Comparison of ENCODE assay signal across 1 cellular context in genomic region chr9:123347289-123348060, GRCh38.
TF ChIP-seq lines count a peak whose summit lies in the region.

No MANE protein-coding gene starts in this region.

TF ChIP-seq in neural cell, 6 proteins besides CTCF, POLR2A, EP300 and RAD21 (continued from another document):
- TF ChIP-seq, protein P1, sequence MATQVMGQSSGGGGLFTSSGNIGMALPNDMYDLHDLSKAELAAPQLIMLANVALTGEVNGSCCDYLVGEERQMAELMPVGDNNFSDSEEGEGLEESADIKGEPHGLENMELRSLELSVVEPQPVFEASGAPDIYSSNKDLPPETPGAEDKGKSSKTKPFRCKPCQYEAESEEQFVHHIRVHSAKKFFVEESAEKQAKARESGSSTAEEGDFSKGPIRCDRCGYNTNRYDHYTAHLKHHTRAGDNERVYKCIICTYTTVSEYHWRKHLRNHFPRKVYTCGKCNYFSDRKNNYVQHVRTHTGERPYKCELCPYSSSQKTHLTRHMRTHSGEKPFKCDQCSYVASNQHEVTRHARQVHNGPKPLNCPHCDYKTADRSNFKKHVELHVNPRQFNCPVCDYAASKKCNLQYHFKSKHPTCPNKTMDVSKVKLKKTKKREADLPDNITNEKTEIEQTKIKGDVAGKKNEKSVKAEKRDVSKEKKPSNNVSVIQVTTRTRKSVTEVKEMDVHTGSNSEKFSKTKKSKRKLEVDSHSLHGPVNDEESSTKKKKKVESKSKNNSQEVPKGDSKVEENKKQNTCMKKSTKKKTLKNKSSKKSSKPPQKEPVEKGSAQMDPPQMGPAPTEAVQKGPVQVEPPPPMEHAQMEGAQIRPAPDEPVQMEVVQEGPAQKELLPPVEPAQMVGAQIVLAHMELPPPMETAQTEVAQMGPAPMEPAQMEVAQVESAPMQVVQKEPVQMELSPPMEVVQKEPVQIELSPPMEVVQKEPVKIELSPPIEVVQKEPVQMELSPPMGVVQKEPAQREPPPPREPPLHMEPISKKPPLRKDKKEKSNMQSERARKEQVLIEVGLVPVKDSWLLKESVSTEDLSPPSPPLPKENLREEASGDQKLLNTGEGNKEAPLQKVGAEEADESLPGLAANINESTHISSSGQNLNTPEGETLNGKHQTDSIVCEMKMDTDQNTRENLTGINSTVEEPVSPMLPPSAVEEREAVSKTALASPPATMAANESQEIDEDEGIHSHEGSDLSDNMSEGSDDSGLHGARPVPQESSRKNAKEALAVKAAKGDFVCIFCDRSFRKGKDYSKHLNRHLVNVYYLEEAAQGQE (IDR thresholded peaks at IDR 0.05; ENCODE audit: borderline replicate concordance), result no peak
